In genomic region chr13:83211301-83211700, GRCh38 we compare ENCODE assay signal across 19 cellular contexts.
"Had no signal": no experiment of that assay in that cellular context is flagged by ENCODE, and none has a peak within 500 bp of the region (broad histone marks: within the 10 kb centered on the region; RNA-seq: fewer than 3 reads in every experiment).

No MANE protein-coding gene starts in this region.

- H3K4me3 ChIP-seq: breast epithelium, smooth muscle cell, stomach, testis, upper lobe of left lung had no signal

- H3K4me2 ChIP-seq: smooth muscle cell had no signal

- H3K36me3 Mint-ChIP-seq: activated naive CD4-positive, alpha-beta T cell treated with anti-CD3 and anti-CD28 coated beads, Interleukin-2, amount 50 U/mL, for 24 hours; natural killer cell treated with Interleukin-12 subunit alpha and Interleukin-12 subunit beta and Interleukin-15 and Interleukin-18, amount 100 ng/mL, for 72 hours had no signal

- H3K9me3 ChIP-seq: testis had no signal

- H3K27me3 Mint-ChIP-seq: activated B cell treated with CpG ODN at 0.5 μM for 24 hours; activated CD8-positive, alpha-beta T cell treated with anti-CD3 and anti-CD28 coated beads for 36 hours; activated naive CD4-positive, alpha-beta T cell treated with anti-CD3 and anti-CD28 coated beads, Interleukin-2, amount 50 U/mL, for 24 hours; natural killer cell treated with Interleukin-12 subunit alpha and Interleukin-12 subunit beta and Interleukin-15 and Interleukin-18, amount 100 ng/mL, for 72 hours; progenitor cell of endocrine pancreas had no signal

- H3K4me3 Mint-ChIP-seq: activated B cell treated with CpG ODN at 0.5 μM for 24 hours; activated CD8-positive, alpha-beta T cell treated with anti-CD3 and anti-CD28 coated beads for 36 hours; activated naive CD4-positive, alpha-beta T cell treated with anti-CD3 and anti-CD28 coated beads, Interleukin-2, amount 50 U/mL, for 24 hours; endodermal cell; natural killer cell treated with Interleukin-12 subunit alpha and Interleukin-12 subunit beta and Interleukin-15 and Interleukin-18, amount 100 ng/mL, for 72 hours had no signal

- H3K27me3 ChIP-seq: breast epithelium, foreskin keratinocyte, stomach, testis, upper lobe of left lung had no signal

- H3K4me1 ChIP-seq: breast epithelium, stomach, testis, upper lobe of left lung had no signal

- H3K27ac ChIP-seq: breast epithelium, foreskin keratinocyte, stomach, testis, upper lobe of left lung had no signal

- DNase-seq: activated B cell treated with CpG ODN at 0.5 μM for 24 hours; activated CD4-positive, alpha-beta T cell treated with anti-CD3 and anti-CD28 coated beads for 48 hours; activated CD8-positive, alpha-beta T cell treated with anti-CD3 and anti-CD28 coated beads for 36 hours; activated effector memory CD4-positive, alpha-beta T cell treated with anti-CD3 and anti-CD28 coated beads, Interleukin-2, amount 50 U/mL, for 16 hours; activated T-cell treated with anti-CD3 and anti-CD28 coated beads, Interleukin-2, amount 50 U/mL, for 48 hours; cerebellar nuclear complex; endodermal cell; foreskin keratinocyte; mesendoderm; occipital lobe; right cardiac atrium; stomach; testis; upper lobe of left lung had no signal

- H3K4me1 Mint-ChIP-seq: activated B cell treated with CpG ODN at 0.5 μM for 24 hours; activated naive CD4-positive, alpha-beta T cell treated with anti-CD3 and anti-CD28 coated beads, Interleukin-2, amount 50 U/mL, for 24 hours had no signal

- H3K9me3 Mint-ChIP-seq: endodermal cell had no signal

- H3K36me3 ChIP-seq: breast epithelium, stomach, upper lobe of left lung had no signal

- ATAC-seq: activated CD8-positive, alpha-beta T cell treated with anti-CD3 and anti-CD28 coated beads for 36 hours; foreskin keratinocyte; natural killer cell treated with Interleukin-12 subunit alpha and Interleukin-12 subunit beta and Interleukin-15 and Interleukin-18, amount 100 ng/mL, for 72 hours; right cardiac atrium had no signal

- H3K27ac Mint-ChIP-seq: activated B cell treated with CpG ODN at 0.5 μM for 24 hours; activated CD8-positive, alpha-beta T cell treated with anti-CD3 and anti-CD28 coated beads for 36 hours; activated naive CD4-positive, alpha-beta T cell treated with anti-CD3 and anti-CD28 coated beads, Interleukin-2, amount 50 U/mL, for 24 hours; endodermal cell; natural killer cell treated with Interleukin-12 subunit alpha and Interleukin-12 subunit beta and Interleukin-15 and Interleukin-18, amount 100 ng/mL, for 72 hours; progenitor cell of endocrine pancreas had no signal
